In the genomic region with DNA sequence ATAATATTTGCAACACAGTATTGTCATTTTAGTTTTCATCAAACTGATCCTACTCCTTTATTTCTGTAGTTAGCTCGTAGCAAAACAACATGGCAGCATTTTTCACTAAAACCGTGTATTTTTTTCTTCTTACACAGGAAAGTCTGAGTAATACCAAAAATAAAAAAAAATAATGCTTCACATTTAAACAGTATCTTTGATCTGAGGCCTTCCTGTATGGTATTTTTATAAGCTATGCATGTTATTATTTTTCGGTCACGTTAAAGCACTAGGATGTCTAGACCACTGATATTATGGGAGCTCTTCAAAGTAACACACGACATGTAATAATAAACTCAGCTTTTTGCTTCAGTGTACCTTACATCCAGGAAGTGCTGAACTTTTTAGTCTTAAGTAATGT, we compare ENCODE assay signal across 6 cellular contexts.
"Had no signal": no experiment of that assay in that cellular context is flagged by ENCODE, and none has a peak within 500 bp of the region (broad histone marks: within the 10 kb centered on the region; RNA-seq: fewer than 3 reads in every experiment).

No MANE protein-coding gene starts in this region.

- H3K4me3 ChIP-seq: GM23338 had no signal

- DNase-seq: H9, HCEC 1CT, IMR-90 had no signal

- FAIRE-seq: H54, HTR-8/SVneo had no signal

- H3K4me2 ChIP-seq: GM23338 had no signal
